2 cellular contexts compared by ENCODE assay signal in the genomic region with DNA sequence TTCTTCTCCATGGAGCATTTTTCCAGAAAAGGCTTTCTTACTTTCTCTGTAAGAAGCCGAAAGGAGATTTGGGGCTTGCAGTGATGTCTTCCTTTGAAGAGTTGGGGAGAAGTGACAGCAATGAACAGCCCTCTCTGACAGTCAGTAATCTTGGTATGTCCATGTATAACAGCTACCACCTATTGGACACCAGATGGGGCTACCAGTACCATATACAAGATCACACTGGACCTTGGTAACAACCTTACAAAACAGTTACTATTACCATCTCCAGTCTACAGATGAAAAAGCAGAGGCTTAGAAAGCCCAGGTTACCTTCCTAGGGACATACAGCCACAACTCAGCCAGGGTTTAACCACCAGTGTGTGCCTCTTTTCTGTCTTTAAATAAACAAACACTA.
TF ChIP-seq lines count a peak whose summit lies in the region.

No MANE protein-coding gene starts in this region.

TF ChIP-seq in H1, 55 proteins besides CTCF, POLR2A, EP300 and RAD21:
- TF ChIP-seq, protein P1, sequence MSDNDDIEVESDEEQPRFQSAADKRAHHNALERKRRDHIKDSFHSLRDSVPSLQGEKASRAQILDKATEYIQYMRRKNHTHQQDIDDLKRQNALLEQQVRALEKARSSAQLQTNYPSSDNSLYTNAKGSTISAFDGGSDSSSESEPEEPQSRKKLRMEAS (IDR thresholded peaks at IDR 0.05) = no peak
- TF ChIP-seq BACH1 (IDR thresholded peaks at IDR 0.05; ENCODE audit: low read length) (no peak), EZH2 (IDR thresholded peaks at IDR 0.05; ENCODE audit: low read depth, low read length, severe bottlenecking) (no peak), KDM4A (IDR thresholded peaks at IDR 0.05; ENCODE audit: low read depth, low read length, severe bottlenecking) (no peak), CTBP2 (IDR thresholded peaks at IDR 0.05; ENCODE audit: borderline replicate concordance, insufficient read depth, insufficient read length, low read length) (no peak), POLR2AphosphoS5 (IDR thresholded peaks at IDR 0.05; ENCODE audit: low read depth, low read length) (no peak), POU5F1 (IDR thresholded peaks at IDR 0.05; ENCODE audit: low read depth, low read length) (no peak)
- TF ChIP-seq, protein P2, sequence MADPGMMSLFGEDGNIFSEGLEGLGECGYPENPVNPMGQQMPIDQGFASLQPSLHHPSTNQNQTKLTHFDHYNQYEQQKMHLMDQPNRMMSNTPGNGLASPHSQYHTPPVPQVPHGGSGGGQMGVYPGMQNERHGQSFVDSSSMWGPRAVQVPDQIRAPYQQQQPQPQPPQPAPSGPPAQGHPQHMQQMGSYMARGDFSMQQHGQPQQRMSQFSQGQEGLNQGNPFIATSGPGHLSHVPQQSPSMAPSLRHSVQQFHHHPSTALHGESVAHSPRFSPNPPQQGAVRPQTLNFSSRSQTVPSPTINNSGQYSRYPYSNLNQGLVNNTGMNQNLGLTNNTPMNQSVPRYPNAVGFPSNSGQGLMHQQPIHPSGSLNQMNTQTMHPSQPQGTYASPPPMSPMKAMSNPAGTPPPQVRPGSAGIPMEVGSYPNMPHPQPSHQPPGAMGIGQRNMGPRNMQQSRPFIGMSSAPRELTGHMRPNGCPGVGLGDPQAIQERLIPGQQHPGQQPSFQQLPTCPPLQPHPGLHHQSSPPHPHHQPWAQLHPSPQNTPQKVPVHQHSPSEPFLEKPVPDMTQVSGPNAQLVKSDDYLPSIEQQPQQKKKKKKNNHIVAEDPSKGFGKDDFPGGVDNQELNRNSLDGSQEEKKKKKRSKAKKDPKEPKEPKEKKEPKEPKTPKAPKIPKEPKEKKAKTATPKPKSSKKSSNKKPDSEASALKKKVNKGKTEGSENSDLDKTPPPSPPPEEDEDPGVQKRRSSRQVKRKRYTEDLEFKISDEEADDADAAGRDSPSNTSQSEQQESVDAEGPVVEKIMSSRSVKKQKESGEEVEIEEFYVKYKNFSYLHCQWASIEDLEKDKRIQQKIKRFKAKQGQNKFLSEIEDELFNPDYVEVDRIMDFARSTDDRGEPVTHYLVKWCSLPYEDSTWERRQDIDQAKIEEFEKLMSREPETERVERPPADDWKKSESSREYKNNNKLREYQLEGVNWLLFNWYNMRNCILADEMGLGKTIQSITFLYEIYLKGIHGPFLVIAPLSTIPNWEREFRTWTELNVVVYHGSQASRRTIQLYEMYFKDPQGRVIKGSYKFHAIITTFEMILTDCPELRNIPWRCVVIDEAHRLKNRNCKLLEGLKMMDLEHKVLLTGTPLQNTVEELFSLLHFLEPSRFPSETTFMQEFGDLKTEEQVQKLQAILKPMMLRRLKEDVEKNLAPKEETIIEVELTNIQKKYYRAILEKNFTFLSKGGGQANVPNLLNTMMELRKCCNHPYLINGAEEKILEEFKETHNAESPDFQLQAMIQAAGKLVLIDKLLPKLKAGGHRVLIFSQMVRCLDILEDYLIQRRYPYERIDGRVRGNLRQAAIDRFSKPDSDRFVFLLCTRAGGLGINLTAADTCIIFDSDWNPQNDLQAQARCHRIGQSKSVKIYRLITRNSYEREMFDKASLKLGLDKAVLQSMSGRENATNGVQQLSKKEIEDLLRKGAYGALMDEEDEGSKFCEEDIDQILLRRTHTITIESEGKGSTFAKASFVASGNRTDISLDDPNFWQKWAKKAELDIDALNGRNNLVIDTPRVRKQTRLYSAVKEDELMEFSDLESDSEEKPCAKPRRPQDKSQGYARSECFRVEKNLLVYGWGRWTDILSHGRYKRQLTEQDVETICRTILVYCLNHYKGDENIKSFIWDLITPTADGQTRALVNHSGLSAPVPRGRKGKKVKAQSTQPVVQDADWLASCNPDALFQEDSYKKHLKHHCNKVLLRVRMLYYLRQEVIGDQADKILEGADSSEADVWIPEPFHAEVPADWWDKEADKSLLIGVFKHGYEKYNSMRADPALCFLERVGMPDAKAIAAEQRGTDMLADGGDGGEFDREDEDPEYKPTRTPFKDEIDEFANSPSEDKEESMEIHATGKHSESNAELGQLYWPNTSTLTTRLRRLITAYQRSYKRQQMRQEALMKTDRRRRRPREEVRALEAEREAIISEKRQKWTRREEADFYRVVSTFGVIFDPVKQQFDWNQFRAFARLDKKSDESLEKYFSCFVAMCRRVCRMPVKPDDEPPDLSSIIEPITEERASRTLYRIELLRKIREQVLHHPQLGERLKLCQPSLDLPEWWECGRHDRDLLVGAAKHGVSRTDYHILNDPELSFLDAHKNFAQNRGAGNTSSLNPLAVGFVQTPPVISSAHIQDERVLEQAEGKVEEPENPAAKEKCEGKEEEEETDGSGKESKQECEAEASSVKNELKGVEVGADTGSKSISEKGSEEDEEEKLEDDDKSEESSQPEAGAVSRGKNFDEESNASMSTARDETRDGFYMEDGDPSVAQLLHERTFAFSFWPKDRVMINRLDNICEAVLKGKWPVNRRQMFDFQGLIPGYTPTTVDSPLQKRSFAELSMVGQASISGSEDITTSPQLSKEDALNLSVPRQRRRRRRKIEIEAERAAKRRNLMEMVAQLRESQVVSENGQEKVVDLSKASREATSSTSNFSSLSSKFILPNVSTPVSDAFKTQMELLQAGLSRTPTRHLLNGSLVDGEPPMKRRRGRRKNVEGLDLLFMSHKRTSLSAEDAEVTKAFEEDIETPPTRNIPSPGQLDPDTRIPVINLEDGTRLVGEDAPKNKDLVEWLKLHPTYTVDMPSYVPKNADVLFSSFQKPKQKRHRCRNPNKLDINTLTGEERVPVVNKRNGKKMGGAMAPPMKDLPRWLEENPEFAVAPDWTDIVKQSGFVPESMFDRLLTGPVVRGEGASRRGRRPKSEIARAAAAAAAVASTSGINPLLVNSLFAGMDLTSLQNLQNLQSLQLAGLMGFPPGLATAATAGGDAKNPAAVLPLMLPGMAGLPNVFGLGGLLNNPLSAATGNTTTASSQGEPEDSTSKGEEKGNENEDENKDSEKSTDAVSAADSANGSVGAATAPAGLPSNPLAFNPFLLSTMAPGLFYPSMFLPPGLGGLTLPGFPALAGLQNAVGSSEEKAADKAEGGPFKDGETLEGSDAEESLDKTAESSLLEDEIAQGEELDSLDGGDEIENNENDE (IDR thresholded peaks at IDR 0.05; ENCODE audit: insufficient replicate concordance, low read length) = no peak

TF ChIP-seq in WTC11, 78 proteins besides CTCF, POLR2A, EP300 and RAD21:
- TF ChIP-seq, protein P3, sequence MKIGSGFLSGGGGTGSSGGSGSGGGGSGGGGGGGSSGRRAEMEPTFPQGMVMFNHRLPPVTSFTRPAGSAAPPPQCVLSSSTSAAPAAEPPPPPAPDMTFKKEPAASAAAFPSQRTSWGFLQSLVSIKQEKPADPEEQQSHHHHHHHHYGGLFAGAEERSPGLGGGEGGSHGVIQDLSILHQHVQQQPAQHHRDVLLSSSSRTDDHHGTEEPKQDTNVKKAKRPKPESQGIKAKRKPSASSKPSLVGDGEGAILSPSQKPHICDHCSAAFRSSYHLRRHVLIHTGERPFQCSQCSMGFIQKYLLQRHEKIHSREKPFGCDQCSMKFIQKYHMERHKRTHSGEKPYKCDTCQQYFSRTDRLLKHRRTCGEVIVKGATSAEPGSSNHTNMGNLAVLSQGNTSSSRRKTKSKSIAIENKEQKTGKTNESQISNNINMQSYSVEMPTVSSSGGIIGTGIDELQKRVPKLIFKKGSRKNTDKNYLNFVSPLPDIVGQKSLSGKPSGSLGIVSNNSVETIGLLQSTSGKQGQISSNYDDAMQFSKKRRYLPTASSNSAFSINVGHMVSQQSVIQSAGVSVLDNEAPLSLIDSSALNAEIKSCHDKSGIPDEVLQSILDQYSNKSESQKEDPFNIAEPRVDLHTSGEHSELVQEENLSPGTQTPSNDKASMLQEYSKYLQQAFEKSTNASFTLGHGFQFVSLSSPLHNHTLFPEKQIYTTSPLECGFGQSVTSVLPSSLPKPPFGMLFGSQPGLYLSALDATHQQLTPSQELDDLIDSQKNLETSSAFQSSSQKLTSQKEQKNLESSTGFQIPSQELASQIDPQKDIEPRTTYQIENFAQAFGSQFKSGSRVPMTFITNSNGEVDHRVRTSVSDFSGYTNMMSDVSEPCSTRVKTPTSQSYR (CRISPR knock-in tag; IDR thresholded peaks at IDR 0.05) = no peak
- TF ChIP-seq GABPB1 (CRISPR knock-in tag; IDR thresholded peaks at IDR 0.05) (no peak), ZNF317 (CRISPR knock-in tag; IDR thresholded peaks at IDR 0.05; ENCODE audit: borderline replicate concordance, low read depth) (no peak), IRF2 (CRISPR knock-in tag; IDR thresholded peaks at IDR 0.05; ENCODE audit: borderline replicate concordance, low read depth) (no peak), TCF7 (CRISPR knock-in tag; IDR thresholded peaks at IDR 0.05; ENCODE audit: low read depth) (no peak), TEAD4 (CRISPR knock-in tag; IDR thresholded peaks at IDR 0.05) (no peak), ZNF671 (CRISPR knock-in tag; IDR thresholded peaks at IDR 0.05) (no peak), GRHL2 (CRISPR knock-in tag; IDR thresholded peaks at IDR 0.05; ENCODE audit: insufficient replicate concordance, severe bottlenecking) (no peak), OVOL2 (CRISPR knock-in tag; IDR thresholded peaks at IDR 0.05; ENCODE audit: borderline replicate concordance) (no peak), JUN (CRISPR knock-in tag; IDR thresholded peaks at IDR 0.05) (no peak)
- TF ChIP-seq, protein P4, sequence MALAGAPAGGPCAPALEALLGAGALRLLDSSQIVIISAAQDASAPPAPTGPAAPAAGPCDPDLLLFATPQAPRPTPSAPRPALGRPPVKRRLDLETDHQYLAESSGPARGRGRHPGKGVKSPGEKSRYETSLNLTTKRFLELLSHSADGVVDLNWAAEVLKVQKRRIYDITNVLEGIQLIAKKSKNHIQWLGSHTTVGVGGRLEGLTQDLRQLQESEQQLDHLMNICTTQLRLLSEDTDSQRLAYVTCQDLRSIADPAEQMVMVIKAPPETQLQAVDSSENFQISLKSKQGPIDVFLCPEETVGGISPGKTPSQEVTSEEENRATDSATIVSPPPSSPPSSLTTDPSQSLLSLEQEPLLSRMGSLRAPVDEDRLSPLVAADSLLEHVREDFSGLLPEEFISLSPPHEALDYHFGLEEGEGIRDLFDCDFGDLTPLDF (CRISPR knock-in tag; IDR thresholded peaks at IDR 0.05) = no peak
- TF ChIP-seq, protein P5, sequence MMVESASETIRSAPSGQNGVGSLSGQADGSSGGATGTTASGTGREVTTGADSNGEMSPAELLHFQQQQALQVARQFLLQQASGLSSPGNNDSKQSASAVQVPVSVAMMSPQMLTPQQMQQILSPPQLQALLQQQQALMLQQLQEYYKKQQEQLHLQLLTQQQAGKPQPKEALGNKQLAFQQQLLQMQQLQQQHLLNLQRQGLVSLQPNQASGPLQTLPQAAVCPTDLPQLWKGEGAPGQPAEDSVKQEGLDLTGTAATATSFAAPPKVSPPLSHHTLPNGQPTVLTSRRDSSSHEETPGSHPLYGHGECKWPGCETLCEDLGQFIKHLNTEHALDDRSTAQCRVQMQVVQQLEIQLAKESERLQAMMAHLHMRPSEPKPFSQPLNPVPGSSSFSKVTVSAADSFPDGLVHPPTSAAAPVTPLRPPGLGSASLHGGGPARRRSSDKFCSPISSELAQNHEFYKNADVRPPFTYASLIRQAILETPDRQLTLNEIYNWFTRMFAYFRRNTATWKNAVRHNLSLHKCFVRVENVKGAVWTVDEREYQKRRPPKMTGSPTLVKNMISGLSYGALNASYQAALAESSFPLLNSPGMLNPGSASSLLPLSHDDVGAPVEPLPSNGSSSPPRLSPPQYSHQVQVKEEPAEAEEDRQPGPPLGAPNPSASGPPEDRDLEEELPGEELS (CRISPR knock-in tag; IDR thresholded peaks at IDR 0.05) = no peak
- TF ChIP-seq, protein P6, sequence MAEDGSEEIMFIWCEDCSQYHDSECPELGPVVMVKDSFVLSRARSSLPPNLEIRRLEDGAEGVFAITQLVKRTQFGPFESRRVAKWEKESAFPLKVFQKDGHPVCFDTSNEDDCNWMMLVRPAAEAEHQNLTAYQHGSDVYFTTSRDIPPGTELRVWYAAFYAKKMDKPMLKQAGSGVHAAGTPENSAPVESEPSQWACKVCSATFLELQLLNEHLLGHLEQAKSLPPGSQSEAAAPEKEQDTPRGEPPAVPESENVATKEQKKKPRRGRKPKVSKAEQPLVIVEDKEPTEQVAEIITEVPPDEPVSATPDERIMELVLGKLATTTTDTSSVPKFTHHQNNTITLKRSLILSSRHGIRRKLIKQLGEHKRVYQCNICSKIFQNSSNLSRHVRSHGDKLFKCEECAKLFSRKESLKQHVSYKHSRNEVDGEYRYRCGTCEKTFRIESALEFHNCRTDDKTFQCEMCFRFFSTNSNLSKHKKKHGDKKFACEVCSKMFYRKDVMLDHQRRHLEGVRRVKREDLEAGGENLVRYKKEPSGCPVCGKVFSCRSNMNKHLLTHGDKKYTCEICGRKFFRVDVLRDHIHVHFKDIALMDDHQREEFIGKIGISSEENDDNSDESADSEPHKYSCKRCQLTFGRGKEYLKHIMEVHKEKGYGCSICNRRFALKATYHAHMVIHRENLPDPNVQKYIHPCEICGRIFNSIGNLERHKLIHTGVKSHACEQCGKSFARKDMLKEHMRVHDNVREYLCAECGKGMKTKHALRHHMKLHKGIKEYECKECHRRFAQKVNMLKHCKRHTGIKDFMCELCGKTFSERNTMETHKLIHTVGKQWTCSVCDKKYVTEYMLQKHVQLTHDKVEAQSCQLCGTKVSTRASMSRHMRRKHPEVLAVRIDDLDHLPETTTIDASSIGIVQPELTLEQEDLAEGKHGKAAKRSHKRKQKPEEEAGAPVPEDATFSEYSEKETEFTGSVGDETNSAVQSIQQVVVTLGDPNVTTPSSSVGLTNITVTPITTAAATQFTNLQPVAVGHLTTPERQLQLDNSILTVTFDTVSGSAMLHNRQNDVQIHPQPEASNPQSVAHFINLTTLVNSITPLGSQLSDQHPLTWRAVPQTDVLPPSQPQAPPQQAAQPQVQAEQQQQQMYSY (CRISPR knock-in tag; IDR thresholded peaks at IDR 0.05) = no peak
- TF ChIP-seq, protein P7, sequence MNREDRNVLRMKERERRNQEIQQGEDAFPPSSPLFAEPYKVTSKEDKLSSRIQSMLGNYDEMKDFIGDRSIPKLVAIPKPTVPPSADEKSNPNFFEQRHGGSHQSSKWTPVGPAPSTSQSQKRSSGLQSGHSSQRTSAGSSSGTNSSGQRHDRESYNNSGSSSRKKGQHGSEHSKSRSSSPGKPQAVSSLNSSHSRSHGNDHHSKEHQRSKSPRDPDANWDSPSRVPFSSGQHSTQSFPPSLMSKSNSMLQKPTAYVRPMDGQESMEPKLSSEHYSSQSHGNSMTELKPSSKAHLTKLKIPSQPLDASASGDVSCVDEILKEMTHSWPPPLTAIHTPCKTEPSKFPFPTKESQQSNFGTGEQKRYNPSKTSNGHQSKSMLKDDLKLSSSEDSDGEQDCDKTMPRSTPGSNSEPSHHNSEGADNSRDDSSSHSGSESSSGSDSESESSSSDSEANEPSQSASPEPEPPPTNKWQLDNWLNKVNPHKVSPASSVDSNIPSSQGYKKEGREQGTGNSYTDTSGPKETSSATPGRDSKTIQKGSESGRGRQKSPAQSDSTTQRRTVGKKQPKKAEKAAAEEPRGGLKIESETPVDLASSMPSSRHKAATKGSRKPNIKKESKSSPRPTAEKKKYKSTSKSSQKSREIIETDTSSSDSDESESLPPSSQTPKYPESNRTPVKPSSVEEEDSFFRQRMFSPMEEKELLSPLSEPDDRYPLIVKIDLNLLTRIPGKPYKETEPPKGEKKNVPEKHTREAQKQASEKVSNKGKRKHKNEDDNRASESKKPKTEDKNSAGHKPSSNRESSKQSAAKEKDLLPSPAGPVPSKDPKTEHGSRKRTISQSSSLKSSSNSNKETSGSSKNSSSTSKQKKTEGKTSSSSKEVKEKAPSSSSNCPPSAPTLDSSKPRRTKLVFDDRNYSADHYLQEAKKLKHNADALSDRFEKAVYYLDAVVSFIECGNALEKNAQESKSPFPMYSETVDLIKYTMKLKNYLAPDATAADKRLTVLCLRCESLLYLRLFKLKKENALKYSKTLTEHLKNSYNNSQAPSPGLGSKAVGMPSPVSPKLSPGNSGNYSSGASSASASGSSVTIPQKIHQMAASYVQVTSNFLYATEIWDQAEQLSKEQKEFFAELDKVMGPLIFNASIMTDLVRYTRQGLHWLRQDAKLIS (CRISPR knock-in tag; IDR thresholded peaks at IDR 0.05; ENCODE audit: borderline replicate concordance) = no peak
